ENCODE assay signal across 8 cellular contexts in the genomic region with DNA sequence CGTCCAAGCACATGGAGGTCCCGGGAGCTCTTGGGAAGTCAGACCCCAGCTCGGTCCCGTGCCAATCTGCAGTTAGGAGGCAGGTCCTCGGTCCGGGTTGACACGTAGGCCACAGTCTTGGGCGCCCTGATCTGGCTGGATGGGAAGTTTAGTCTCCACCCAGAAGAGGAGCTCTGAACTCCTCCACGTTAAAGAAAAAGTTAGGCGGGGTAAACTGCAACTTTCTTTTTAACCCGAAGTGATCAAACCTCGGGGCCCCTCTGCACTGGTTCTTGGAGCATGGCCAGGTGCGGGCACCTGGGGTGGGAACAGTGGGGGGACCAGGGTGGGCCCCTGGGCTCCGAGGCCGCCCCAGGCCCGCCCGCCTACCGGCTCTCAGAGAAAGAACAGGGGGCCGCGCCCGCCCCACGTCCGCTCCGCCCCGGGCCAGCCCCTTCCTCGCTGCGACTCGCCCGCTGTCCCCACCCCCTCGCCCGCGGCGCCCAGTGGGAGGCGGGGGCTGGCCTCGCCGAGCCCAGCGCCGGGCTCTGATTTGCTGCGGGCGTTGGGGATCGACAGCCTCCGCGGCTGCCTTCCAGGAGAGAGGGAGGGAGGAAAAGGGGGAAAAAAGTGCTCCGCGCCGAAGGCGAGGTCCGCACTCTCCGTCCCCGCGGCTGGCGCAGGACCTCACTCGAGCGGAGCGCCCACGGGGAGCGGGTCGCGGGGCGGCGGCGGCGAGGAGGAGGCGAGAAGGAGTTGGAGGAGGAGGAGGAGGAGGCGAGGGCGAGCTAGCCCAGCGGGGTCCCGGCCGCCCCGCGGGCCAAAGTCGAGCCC. TPM values are rescaled to one million over a fixed set of nuclear protein-coding genes. Genes with fewer than 3 reads are reported as not detected.
DNase-seq lines count a peak whose midpoint lies in the region; ATAC-seq and TF ChIP-seq lines count a peak whose summit lies in the region.

COL5A1 (plus strand) TSS at position 631 of the 813 bp plus-strand sequence. CDS start 385 bp downstream, outside the sequence.

- no peaks in the 10 kb centered on the region for H3K36me3 ChIP-seq in Panc1 (ENCODE audit: control insufficient read depth, insufficient read depth, low read length)
- H3K36me3 ChIP-seq in prostate gland: no peaks in the 10 kb centered on the region
- H3K36me3 ChIP-seq in upper lobe of left lung: no peaks in the 10 kb centered on the region

- WGBS in prostate gland: 1% methylated on average over 54 of the region's 72 CpGs
- WGBS in upper lobe of left lung, 2 donors: 0 to 2% methylated on average over 20 to 57 of the region's 72 CpGs

- no peaks in the 10 kb centered on the region for H3K4me1 ChIP-seq in Panc1 (ENCODE audit: control insufficient read depth, insufficient read depth, low read length)
- peaks cover 9% of the 10 kb centered on the region for H3K4me1 ChIP-seq in prostate gland (replicated peaks)
- H3K4me1 ChIP-seq in upper lobe of left lung: peaks cover 3 to 29% (median 13%) of the 10 kb centered on the region in 4 donors

- DNase-seq in GM04503 (ENCODE audit: low read depth) (peak; percentile 65), Panc1 (ENCODE audit: low read depth, low spot score) (no peak), anterior cingulate cortex (lab: John Stamatoyannopoulos, UW) (peak in 53 of 58 donors; percentile 17 to 80 (median 55)), hepatic stellate cell (ENCODE audit: low spot score) (peak; percentile 97), prostate gland (ENCODE audit: low spot score) (peak; percentile 92), upper lobe of left lung (peak; percentile 84 to 96)

- TF ChIP-seq POLR2A in prostate gland (IDR thresholded peaks at IDR 0.05) (peak; percentile 88), upper lobe of left lung (IDR thresholded peaks at IDR 0.05) (peak in 2 of 4 donors; percentile 17 to 65)

- no peaks in the 10 kb centered on the region for H3K9me3 ChIP-seq in Panc1 (ENCODE audit: control insufficient read depth, insufficient read depth, low read depth, low read length)
- no peaks in the 10 kb centered on the region for H3K9me3 ChIP-seq in prostate gland
- no peaks in the 10 kb centered on the region for H3K9me3 ChIP-seq in upper lobe of left lung

- ATAC-seq in Panc1 (peak; percentile 92), upper lobe of left lung (ENCODE audit: low FRiP score in 2 of 2) (peak; percentile 84 to 88), GM21825 (IDR thresholded peaks at IDR 0.05; ENCODE audit: unreplicated experiment) (no peak), HG03460 (IDR thresholded peaks at IDR 0.05; ENCODE audit: unreplicated experiment) (no peak)

- intact Hi-C loops in Panc1 (cut with micrococcal nuclease; ENCODE audit: unreplicated experiment) (no loop called here), prostate gland (cut with DNase I) (loop anchor here (5.0 to 10.0 kb wide), 4 partner anchors 63 to 469 kb away; no protein-coding TSS in a partner anchor)

- in situ Hi-C loops in Panc1 (cut with HindIII; ENCODE audit: low pct_unique_long_range_greater_than_20kb, low sequenced_read_pairs): no loop called here

- no peak for TF ChIP-seq EP300 in upper lobe of left lung (IDR thresholded peaks at IDR 0.05)

- POLR2A ChIA-PET in Panc1 (lab: Charles Lee): no interaction called here

- H3K4me3 ChIP-seq in Panc1 (ENCODE audit: low read depth in 2 of 2, low read length in 2 of 2): peak within 1 kb of the TSS; percentile 32 to 47
- peak within 1 kb of the TSS; percentile 53 to 56 for H3K4me3 ChIP-seq in prostate gland
- H3K4me3 ChIP-seq in upper lobe of left lung: peak within 1 kb of the TSS; percentile 6 to 60 (median 58)

- CTCF ChIA-PET in Panc1 (lab: Charles Lee): no interaction called here

- BruUV-seq in Panc1 (replicated peaks; lab: Mats Ljungman, UMichigan): no TSS peak

- H3K27ac ChIP-seq in Panc1 (ENCODE audit: low read length) (no peak within 1 kb of the TSS), prostate gland (peak within 1 kb of the TSS; percentile 80), upper lobe of left lung (peak within 1 kb of the TSS; percentile 83 to 88 (median 84))

- TF ChIP-seq CTCF in Panc1 (IDR thresholded peaks at IDR 0.05) (no peak), prostate gland (IDR thresholded peaks at IDR 0.05) (peak in 2 of 4 experiments; percentile 60 to 62), upper lobe of left lung (IDR thresholded peaks at IDR 0.05) (peak in 4 of 6 experiments; percentile 21 to 39 (median 28))

- H3K27me3 ChIP-seq in Panc1 (ENCODE audit: control insufficient read depth, insufficient read depth, low read length): no peaks in the 10 kb centered on the region; the same call in 1 of the 2 replicates
- H3K27me3 ChIP-seq in prostate gland (replicated peaks; ENCODE audit: insufficient read depth): no peaks in the 10 kb centered on the region
- H3K27me3 ChIP-seq in upper lobe of left lung: peaks cover 0 to 10% (median 2%) of the 10 kb centered on the region in 4 donors

RNA-seq across cellular contexts. Expression of gene COL5A1, which starts in this region (rescaled TPM):
- total RNA-seq in Panc1 (2021; ENCODE audit: unreplicated experiment): 5.7 TPM
- 4.6 TPM for polyA plus RNA-seq in Panc1 (2012; ENCODE audit: insufficient read length)
- total RNA-seq in prostate gland: 10 to 100 TPM; 16.9 to 36.0 TPM
- 10 to 100 TPM in 5 of 6 donors, 1 to 10 TPM in 1; 7.5 to 75.4 (median 27.4) TPM for total RNA-seq in upper lobe of left lung

Comparison
In these comparisons a context has a peak if more than half of its experiments do, and no peak if none do; other contexts are left out.
1. ATAC-seq: peak in Panc1 (single experiment) and upper lobe of left lung (2 of 2); none in GM21825 (single experiment) and HG03460 (single experiment).
2. Peak in every context shown above with its lines, with median percentiles within 50 percentile points of each other: H3K4me3 ChIP-seq.